21 cellular contexts compared by ENCODE assay signal in the genomic region with DNA sequence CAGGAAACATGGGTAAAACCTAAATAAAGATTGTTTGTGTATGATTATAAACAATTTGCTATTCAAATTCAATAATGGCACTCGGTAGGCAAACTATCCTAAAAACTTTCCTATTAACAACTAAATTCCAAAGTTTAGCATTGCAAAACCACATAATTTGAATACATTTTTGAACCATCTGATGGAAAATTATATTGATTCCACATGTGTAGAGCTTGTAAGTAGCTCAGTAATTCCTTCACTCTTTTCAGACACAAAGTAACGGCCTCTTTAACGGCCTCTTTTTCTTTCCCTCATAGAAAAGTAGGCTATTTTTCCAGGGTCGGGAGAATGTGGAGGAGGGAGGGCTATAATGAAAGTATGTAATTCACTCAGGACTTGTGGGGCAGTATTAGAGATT.
DNase-seq lines count a peak whose midpoint lies in the region; ATAC-seq and TF ChIP-seq lines count a peak whose summit lies in the region.
"Had no signal": no experiment of that assay in that cellular context is flagged by ENCODE, and none has a peak within 500 bp of the region (broad histone marks: within the 10 kb centered on the region; RNA-seq: fewer than 3 reads in every experiment).

No MANE protein-coding gene starts in this region.

- TF ChIP-seq POLR2A in tibial nerve (IDR thresholded peaks at IDR 0.05): no peak

- H3K4me1 Mint-ChIP-seq in nephron progenitor cell: peaks cover 25% of the 10 kb centered on the region
- H3K4me1 Mint-ChIP-seq: activated naive CD8-positive, alpha-beta T cell treated with anti-CD3 and anti-CD28 coated beads, Interleukin-2, amount 50 U/mL, for 24 hours had no signal

- H3K27ac Mint-ChIP-seq in nephron progenitor cell: peak overlapping the region; percentile 2
- H3K27ac Mint-ChIP-seq: activated naive CD8-positive, alpha-beta T cell treated with anti-CD3 and anti-CD28 coated beads, Interleukin-2, amount 50 U/mL, for 24 hours; type B pancreatic cell; WTC11 had no signal

- no peak for TF ChIP-seq EP300 in tibial nerve (IDR thresholded peaks at IDR 0.05)

- H3K4me3 Mint-ChIP-seq in nephron progenitor cell: no peak overlapping the region
- H3K4me3 Mint-ChIP-seq: activated naive CD8-positive, alpha-beta T cell treated with anti-CD3 and anti-CD28 coated beads, Interleukin-2, amount 50 U/mL, for 24 hours; CD14-positive monocyte; type B pancreatic cell; WTC11 had no signal

- H3K9me3 ChIP-seq in SK-N-MC (ENCODE audit: low read depth, low read length) (no peaks in the 10 kb centered on the region), tibial nerve (no peaks in the 10 kb centered on the region), SJCRH30 (replicated peaks) (no peaks in the 10 kb centered on the region)
- H3K9me3 ChIP-seq: stomach had no signal

- H3K27ac ChIP-seq in SK-N-MC (peak overlapping the region; percentile 99), tibial nerve (peak overlapping the region in 1 of 4 donors; percentile 10), SJCRH30 (no peak overlapping the region)
- H3K27ac ChIP-seq: epithelial cell of prostate, stomach had no signal

- TF ChIP-seq CTCF in nephron progenitor cell (IDR thresholded peaks at IDR 0.05) (no peak), tibial nerve (IDR thresholded peaks at IDR 0.05) (no peak)

- H3K36me3 ChIP-seq in SK-N-MC (ENCODE audit: insufficient read depth, low read length): no peaks in the 10 kb centered on the region
- H3K36me3 ChIP-seq in tibial nerve: no peaks in the 10 kb centered on the region
- no peaks in the 10 kb centered on the region for H3K36me3 ChIP-seq in SJCRH30
- H3K36me3 ChIP-seq: stomach had no signal

- WGBS in tibial nerve, 2 donors: 14 to 22% methylated on average over 4 of the region's 4 CpGs

- H3K27me3 Mint-ChIP-seq in nephron progenitor cell (ENCODE audit: low read depth, poor library complexity): peaks cover 4% of the 10 kb centered on the region

- H3K4me3 ChIP-seq in SK-N-MC (peak overlapping the region; percentile 69), tibial nerve (no peak overlapping the region), SJCRH30 (no peak overlapping the region)
- H3K4me3 ChIP-seq: stomach had no signal

- no peaks in the 10 kb centered on the region for H3K36me3 Mint-ChIP-seq in nephron progenitor cell (ENCODE audit: low read depth)
- H3K36me3 Mint-ChIP-seq: CD14-positive monocyte, type B pancreatic cell, WTC11 had no signal

- H3K9me3 Mint-ChIP-seq in nephron progenitor cell: no peaks in the 10 kb centered on the region
- H3K9me3 Mint-ChIP-seq: activated naive CD8-positive, alpha-beta T cell treated with anti-CD3 and anti-CD28 coated beads, Interleukin-2, amount 50 U/mL, for 24 hours; CD14-positive monocyte; type B pancreatic cell; WTC11 had no signal

- ATAC-seq in GM21390 (IDR thresholded peaks at IDR 0.05; ENCODE audit: unreplicated experiment): no peak
- ATAC-seq: activated naive CD8-positive, alpha-beta T cell treated with anti-CD3 and anti-CD28 coated beads, Interleukin-2, amount 50 U/mL, for 24 hours; right cardiac atrium; WTC11 had no signal

- peak overlapping the region; percentile 73 for H3K9ac ChIP-seq in SK-N-MC (ENCODE audit: insufficient read length)

- H3K27me3 ChIP-seq in tibial nerve (no peaks in the 10 kb centered on the region), SJCRH30 (no peaks in the 10 kb centered on the region)
- H3K27me3 ChIP-seq: stomach had no signal

- DNase-seq in AG08395 (ENCODE audit: low spot score) (peak; percentile 13), SK-N-MC (ENCODE audit: low read depth, low spot score) (peak; percentile 77), fibroblast of gingiva (ENCODE audit: low read depth) (peak; percentile 76), nephron progenitor cell (no peak), A172 (ENCODE audit: low spot score) (no peak), tibial nerve (ENCODE audit: low spot score in 2 of 2) (no peak), SJCRH30 (no peak)
- DNase-seq: ACHN; activated CD4-positive, alpha-beta T cell treated with anti-CD3 and anti-CD28 coated beads, Interleukin-2, amount 50 U/mL, for 48 hours; activated gamma-delta T cell; activated naive CD8-positive, alpha-beta T cell treated with anti-CD3 and anti-CD28 coated beads, Interleukin-2, amount 50 U/mL, for 24 hours; NCI-H524; occipital lobe; right cardiac atrium; stimulated activated CD4-positive, alpha-beta T cell treated with anti-CD3 and anti-CD28 coated beads, Interleukin-15, amount 100 ng/mL, for 24 hours; stomach had no signal

- H3K4me1 ChIP-seq in tibial nerve: peaks cover 0 to 58% (median 15%) of the 10 kb centered on the region in 4 donors
- H3K4me1 ChIP-seq in SJCRH30: no peaks in the 10 kb centered on the region

Comparison
In these comparisons a context has a peak if more than half of its experiments do, and no peak if none do; other contexts are left out.
1. DNase-seq: peak in AG08395 (single experiment), SK-N-MC (single experiment) and fibroblast of gingiva (single experiment); none in nephron progenitor cell (single experiment), A172 (single experiment), tibial nerve (0 of 2) and SJCRH30 (0 of 2).